In genomic region chr3:63304421-63304820, GRCh38 we compare ENCODE assay signal across 30 cellular contexts. TPM values are rescaled to one million over a fixed set of nuclear protein-coding genes. Genes with fewer than 3 reads are reported as not detected.
"Had no signal": no experiment of that assay in that cellular context is flagged by ENCODE, and none has a peak within 500 bp of the region (broad histone marks: within the 10 kb centered on the region; RNA-seq: fewer than 3 reads in every experiment).

No MANE protein-coding gene starts in this region.

- H3K36me3 ChIP-seq: ascending aorta had no signal

- H3K4me1 ChIP-seq: ascending aorta, body of pancreas had no signal

- H3K27ac Mint-ChIP-seq: activated CD8-positive, alpha-beta T cell treated with anti-CD3 and anti-CD28 coated beads, Interleukin-2, amount 10 ng/mL, durations not matched to agents 7 days and 5 days; activated naive CD4-positive, alpha-beta T cell treated with anti-CD3 and anti-CD28 coated beads, Interleukin-2, amount 50 U/mL, for 72 hours; activated naive CD8-positive, alpha-beta T cell treated with anti-CD3 and anti-CD28 coated beads, Interleukin-2, amount 50 U/mL, for 24 hours; activated T-helper 1 cell treated with anti-CD3 and anti-CD28 coated beads, Interleukin-12 subunit alpha, Interleukin-12 subunit beta, Interleukin-2, Interleukin-4 antibody, amounts not matched to agents 30 ng/mL and 10 ng/mL and 1 ng/mL, durations not matched to agents 14 hours and 24 hours and 36 hours; T-helper 17 cell; WTC11 had no signal

- H3K27me3 ChIP-seq: ascending aorta, body of pancreas had no signal

- H3K27ac ChIP-seq: ascending aorta, body of pancreas, KMS-11 had no signal

- DNase-seq: activated CD4-positive, alpha-beta T cell treated with anti-CD3 and anti-CD28 coated beads for 48 hours; activated CD4-positive, alpha-beta T cell treated with anti-CD3 and anti-CD28 coated beads, Interleukin-2, amount 50 U/mL, for 4 hours; activated CD4-positive, CD25-positive, alpha-beta regulatory T cell treated with anti-CD3 and anti-CD28 coated beads, Interleukin-2, amount 50 U/mL, for 72 hours; activated CD8-positive, alpha-beta memory T cell treated with anti-CD3 and anti-CD28 coated beads, Interleukin-2, amount 50 U/mL, for 48 hours; activated CD8-positive, alpha-beta T cell treated with anti-CD3 and anti-CD28 coated beads, Interleukin-2, amount 10 ng/mL, durations not matched to agents 7 days and 5 days; activated effector memory CD4-positive, alpha-beta T cell treated with anti-CD3 and anti-CD28 coated beads, Interleukin-2, amount 50 U/mL, for 16 hours; activated naive CD4-positive, alpha-beta T cell treated with Interleukin-2 at 50 U/mL for 16 hours; activated naive CD8-positive, alpha-beta T cell treated with anti-CD3 and anti-CD28 coated beads, Interleukin-2, amount 50 U/mL, for 24 hours; activated T-cell treated with anti-CD3 and anti-CD28 coated beads, Interleukin-2, amount 50 U/mL, for 1 hour; amniotic stem cell; body of pancreas; NCI-H1092; NCI-H1417 treated with DMSO at 0.1 percent for 48 hours; NCI-H1694; NCI-H2029 treated with DMSO at 0.1 percent for 48 hours; NCI-H446 treated with DMSO at 0.1 percent for 48 hours; NCI-H526; NCI-H82; SIG-M5; T-helper 17 cell; T-helper 9 cell had no signal

- H3K4me2 ChIP-seq: KMS-11 had no signal

- H3K27me3 Mint-ChIP-seq: T-helper 17 cell had no signal

- H3K4me3 ChIP-seq: ascending aorta, body of pancreas had no signal

- H3K36me3 Mint-ChIP-seq: activated naive CD4-positive, alpha-beta T cell treated with anti-CD3 and anti-CD28 coated beads, Interleukin-2, amount 50 U/mL, for 72 hours; WTC11 had no signal

- H3K4me3 Mint-ChIP-seq: activated CD8-positive, alpha-beta T cell treated with anti-CD3 and anti-CD28 coated beads, Interleukin-2, amount 10 ng/mL, durations not matched to agents 7 days and 5 days; activated naive CD8-positive, alpha-beta T cell treated with anti-CD3 and anti-CD28 coated beads, Interleukin-2, amount 50 U/mL, for 24 hours; activated T-helper 1 cell treated with anti-CD3 and anti-CD28 coated beads, Interleukin-12 subunit alpha, Interleukin-12 subunit beta, Interleukin-2, Interleukin-4 antibody, amounts not matched to agents 30 ng/mL and 10 ng/mL and 1 ng/mL, durations not matched to agents 14 hours and 24 hours and 36 hours; T-helper 17 cell; WTC11 had no signal

- H3K9me3 Mint-ChIP-seq: activated T-helper 1 cell treated with anti-CD3 and anti-CD28 coated beads, Interleukin-12 subunit alpha, Interleukin-12 subunit beta, Interleukin-2, Interleukin-4 antibody, amounts not matched to agents 30 ng/mL and 10 ng/mL and 1 ng/mL, durations not matched to agents 14 hours and 24 hours and 36 hours had no signal

- H3K4me1 Mint-ChIP-seq: activated naive CD8-positive, alpha-beta T cell treated with anti-CD3 and anti-CD28 coated beads, Interleukin-2, amount 50 U/mL, for 24 hours; T-helper 17 cell; WTC11 had no signal

- ATAC-seq: activated CD8-positive, alpha-beta T cell treated with anti-CD3 and anti-CD28 coated beads, Interleukin-2, amount 10 ng/mL, durations not matched to agents 7 days and 5 days; activated naive CD4-positive, alpha-beta T cell treated with anti-CD3 and anti-CD28 coated beads, Interleukin-2, amount 50 U/mL, for 72 hours; activated naive CD8-positive, alpha-beta T cell treated with anti-CD3 and anti-CD28 coated beads, Interleukin-2, amount 50 U/mL, for 24 hours; body of pancreas; T-helper 17 cell; WTC11 had no signal

- H3K9me3 ChIP-seq: ascending aorta, body of pancreas had no signal

- H3K9ac ChIP-seq: KMS-11 had no signal

RNA-seq across cellular contexts. Expression of gene SYNPR, which starts 26.3 kb away (rescaled TPM):
- total RNA-seq: activated CD8-positive, alpha-beta T cell treated with anti-CD3 and anti-CD28 coated beads, Interleukin-2, amount 10 ng/mL, durations not matched to agents 7 days and 5 days; activated naive CD4-positive, alpha-beta T cell treated with anti-CD3 and anti-CD28 coated beads, Interleukin-2, amount 50 U/mL, for 72 hours; activated T-helper 1 cell treated with anti-CD3 and anti-CD28 coated beads, Interleukin-12 subunit alpha, Interleukin-12 subunit beta, Interleukin-2, Interleukin-4 antibody, amounts not matched to agents 30 ng/mL and 10 ng/mL and 1 ng/mL, durations not matched to agents 14 hours and 24 hours and 36 hours; ascending aorta; bronchial epithelial cell; MCF 10A; OCI-LY7; RPMI7951; T-helper 17 cell had no signal
